In the genomic region with DNA sequence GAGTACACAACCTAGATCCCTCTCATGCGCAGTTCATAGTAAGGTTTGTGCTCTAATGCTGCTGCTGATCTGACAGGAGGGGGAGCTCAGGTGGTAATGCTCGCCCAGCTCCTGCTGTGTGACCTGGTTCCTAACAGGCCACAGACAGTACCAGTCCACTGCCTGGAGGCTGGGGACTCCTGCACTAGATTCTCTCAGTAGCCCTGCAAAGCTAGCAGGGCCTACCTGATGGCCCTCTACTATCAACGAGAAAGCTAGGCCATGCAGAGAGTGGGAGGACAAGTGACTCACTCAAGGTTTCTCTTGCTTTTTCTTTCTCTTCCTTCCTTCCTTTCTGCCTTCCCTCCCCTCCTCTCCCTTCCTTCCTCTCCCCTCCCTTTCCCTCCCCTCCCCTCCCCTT, we compare ENCODE assay signal across 17 cellular contexts. TPM values are rescaled to one million over a fixed set of nuclear protein-coding genes. Genes with fewer than 3 reads are reported as not detected.
DNase-seq lines count a peak whose midpoint lies in the region; ATAC-seq and TF ChIP-seq lines count a peak whose summit lies in the region.
"Had no signal": no experiment of that assay in that cellular context is flagged by ENCODE, and none has a peak within 500 bp of the region (broad histone marks: within the 10 kb centered on the region; RNA-seq: fewer than 3 reads in every experiment).

No MANE protein-coding gene starts in this region.

- H3K4me2 ChIP-seq in PC-3 (ENCODE audit: low read length), result no peak overlapping the region

- no peaks in the 10 kb centered on the region for H3K9me2 ChIP-seq in PC-3 (replicated peaks; ENCODE audit: low read length)

- CTCF ChIA-PET in PC-3 (lab: Charles Lee), result no interaction called here

- H3F3A ChIP-seq in PC-3 (ENCODE audit: low read length, unreplicated experiment), result no peaks in the 10 kb centered on the region

- H3K79me2 ChIP-seq in PC-3 (ENCODE audit: low read length), result no peaks in the 10 kb centered on the region

- H3K27me3 ChIP-seq in PC-3 (ENCODE audit: low read length), result no peaks in the 10 kb centered on the region

- H3K4me3 ChIP-seq in PC-3 (ENCODE audit: low read length), result no peak overlapping the region

- ATAC-seq in PC-3 (peak; percentile 44), HG02973 (IDR thresholded peaks at IDR 0.05; ENCODE audit: unreplicated experiment) (no peak), HG03457 (IDR thresholded peaks at IDR 0.05; ENCODE audit: unreplicated experiment) (no peak)
- peak; percentile 68 for ATAC-seq in activated T-helper 17 cell treated with anti-CD3 and anti-CD28 coated beads, Interleukin-2, amount 50 U/mL, for 72 hours (replicated peaks)
- ATAC-seq: right cardiac atrium, SK-N-SH treated with all-trans-retinoic acid at 6 μM for 48 hours had no signal

- DNase-seq in activated naive CD4-positive, alpha-beta T cell treated with Interleukin-2 at 50 U/mL for 16 hours, result peak; percentile 39
- DNase-seq in activated naive CD4-positive, alpha-beta T cell (lab: John Stamatoyannopoulos, UW), result no peak
- DNase-seq in PC-3, result peak; percentile 33
- peak in 2 of 3 experiments; percentile 11 to 12 for DNase-seq in stimulated activated CD4-positive, alpha-beta T cell treated with anti-CD3 and anti-CD28 coated beads, TNF-alpha, amount 100 ng/mL, for 24 hours (ENCODE audit: low read depth in 3 of 3)
- no peak for DNase-seq in GF-D8 (lab: John Stamatoyannopoulos, UW)
- DNase-seq: DMS153, NCI-H2171, OCI-M1, right cardiac atrium had no signal

- no peaks in the 10 kb centered on the region for H3K27me3 Mint-ChIP-seq in activated T-helper 17 cell treated with anti-CD3 and anti-CD28 coated beads, Interleukin-2, amount 50 U/mL, for 72 hours

- H3K4me1 ChIP-seq in PC-3 (ENCODE audit: insufficient read depth, low read length), result peaks cover 47% of the 10 kb centered on the region

- no peak for TF ChIP-seq CTCF in PC-3 (conservative IDR thresholded peaks at IDR 0.05; ENCODE audit: low read depth, low read length)

- no peaks in the 10 kb centered on the region for H3K36me3 Mint-ChIP-seq in activated T-helper 17 cell treated with anti-CD3 and anti-CD28 coated beads, Interleukin-2, amount 50 U/mL, for 72 hours (ENCODE audit: low read depth)

- no peaks in the 10 kb centered on the region for H3K9me3 Mint-ChIP-seq in activated T-helper 17 cell treated with anti-CD3 and anti-CD28 coated beads, Interleukin-2, amount 50 U/mL, for 72 hours
- H3K9me3 Mint-ChIP-seq: neural crest cell had no signal

- peak overlapping the region; percentile 45 for H3K9ac ChIP-seq in PC-3 (ENCODE audit: low read length)

- H3K9me3 ChIP-seq in PC-3 (ENCODE audit: low read length), result no peaks in the 10 kb centered on the region

- peaks cover 32% of the 10 kb centered on the region for H3K4me1 Mint-ChIP-seq in activated T-helper 17 cell treated with anti-CD3 and anti-CD28 coated beads, Interleukin-2, amount 50 U/mL, for 72 hours
- H3K4me1 Mint-ChIP-seq: neural crest cell had no signal

- no TSS peak for BruUV-seq in PC-3 (replicated peaks; lab: Mats Ljungman, UMichigan)

- H3K4me3 Mint-ChIP-seq in activated T-helper 17 cell treated with anti-CD3 and anti-CD28 coated beads, Interleukin-2, amount 50 U/mL, for 72 hours, result peak overlapping the region; percentile 56
- H3K4me3 Mint-ChIP-seq: neural crest cell had no signal

- H3K27ac ChIP-seq in PC-3 (ENCODE audit: low read length), result peak overlapping the region; percentile 81

- intact Hi-C loops in PC-3 (cut with micrococcal nuclease), result no loop called here

- H2AFZ ChIP-seq in PC-3 (ENCODE audit: low read length), result no peak overlapping the region

- POLR2A ChIA-PET in PC-3 (lab: Charles Lee; ENCODE audit: unreplicated experiment), result interaction anchor here (0.5 to 0.7 kb wide), 2 partner anchors 44 to 45 kb away, joined by 5 read pairs; no protein-coding TSS in a partner anchor

- no peaks in the 10 kb centered on the region for H4K20me1 ChIP-seq in PC-3 (ENCODE audit: low read length)

- no peaks in the 10 kb centered on the region for H3K36me3 ChIP-seq in PC-3 (ENCODE audit: low read depth, low read length)

- H3K27ac Mint-ChIP-seq in activated T-helper 17 cell treated with anti-CD3 and anti-CD28 coated beads, Interleukin-2, amount 50 U/mL, for 72 hours, result peak overlapping the region; percentile 75

RNA-seq across cellular contexts. Expression of a gene that starts 55.1 kb away (rescaled TPM):
- 2.4 TPM in 1 of 2 replicates, not detected in the other for total RNA-seq in PC-3 (2014; rRNA removed)
- under 1 TPM; 0.42 to 0.67 TPM for total RNA-seq in activated T-helper 17 cell treated with anti-CD3 and anti-CD28 coated beads, Interleukin-2, amount 50 U/mL, for 72 hours
- total RNA-seq: endothelial cell of umbilical vein, glomerular endothelial cell, H1, neural crest cell, right cardiac atrium had no signal

Comparison
In these comparisons a context has a peak if more than half of its experiments do, and no peak if none do; other contexts are left out.
1. DNase-seq: peak in activated naive CD4-positive, alpha-beta T cell treated with Interleukin-2 at 50 U/mL for 16 hours (single experiment), PC-3 (single experiment) and stimulated activated CD4-positive, alpha-beta T cell treated with anti-CD3 and anti-CD28 coated beads, TNF-alpha, amount 100 ng/mL, for 24 hours (2 of 3); none in activated naive CD4-positive, alpha-beta T cell (0 of 4) and GF-D8 (single experiment).
2. ATAC-seq: peak in PC-3 (single experiment) and activated T-helper 17 cell treated with anti-CD3 and anti-CD28 coated beads, Interleukin-2, amount 50 U/mL, for 72 hours (single experiment); none in HG02973 (single experiment) and HG03457 (single experiment).